ENCODE assay signal across 7 cellular contexts in the genomic region with DNA sequence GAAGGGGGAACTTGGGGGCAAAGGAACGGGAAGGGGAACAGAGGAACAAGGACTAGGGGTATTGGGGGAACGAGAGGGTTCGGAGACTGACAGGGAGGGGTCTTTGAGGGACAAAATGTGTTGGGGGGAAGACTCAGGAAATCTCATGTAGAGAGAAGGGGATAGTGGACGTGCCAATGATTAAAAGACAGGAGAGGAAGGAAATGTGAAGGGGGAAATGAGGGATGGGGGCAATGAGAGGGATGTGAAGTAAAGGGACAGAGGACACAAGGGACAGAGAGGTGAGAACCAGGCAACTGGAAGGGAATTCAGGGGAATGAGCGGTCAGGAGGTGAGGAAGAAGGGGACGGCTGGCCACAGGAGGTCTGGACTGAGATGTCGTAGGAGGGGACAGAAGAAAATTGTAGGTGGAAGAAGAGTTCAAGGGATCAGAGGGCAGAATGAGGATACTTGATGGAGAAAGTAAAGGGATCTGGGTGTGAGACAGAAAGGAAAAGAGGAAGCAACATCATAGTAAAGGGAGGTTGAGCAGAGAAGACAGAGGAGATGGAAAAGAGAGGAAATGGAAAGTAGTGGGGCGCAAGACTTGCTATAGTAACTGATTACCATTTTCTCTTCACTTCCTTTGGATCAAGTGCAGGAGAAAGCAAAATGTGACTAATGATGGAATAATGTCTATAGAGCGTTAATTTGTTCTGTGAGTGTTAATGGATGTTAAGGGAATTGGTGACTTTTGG. TPM values are rescaled to one million over a fixed set of nuclear protein-coding genes. Genes with fewer than 3 reads are reported as not detected.
DNase-seq lines count a peak whose midpoint lies in the region; ATAC-seq and TF ChIP-seq lines count a peak whose summit lies in the region.

No MANE protein-coding gene starts in this region.

- POLR2A ChIA-PET in PC-3 (lab: Charles Lee; ENCODE audit: unreplicated experiment), result no interaction called here

- H3K9me2 ChIP-seq in PC-3 (replicated peaks; ENCODE audit: low read length) (no peaks in the 10 kb centered on the region), neural cell (ENCODE audit: insufficient read depth, low read length) (no peaks in the 10 kb centered on the region)

- H2AFZ ChIP-seq in PC-3 (ENCODE audit: low read length), result peak overlapping the region; percentile 97
- peak overlapping the region; percentile 78 for H2AFZ ChIP-seq in neural cell (ENCODE audit: low read depth, low read length)

- TF ChIP-seq RAD21 in neural cell (conservative IDR thresholded peaks at IDR 0.05), result peak; percentile 20

- peaks cover 39% of the 10 kb centered on the region for H3K4me1 ChIP-seq in PC-3 (ENCODE audit: insufficient read depth, low read length)

- no peaks in the 10 kb centered on the region for H3F3A ChIP-seq in PC-3 (ENCODE audit: low read length, unreplicated experiment)
- peaks cover 3% of the 10 kb centered on the region for H3F3A ChIP-seq in neural cell (ENCODE audit: insufficient read depth, low read length, poor library complexity, severe bottlenecking)

- TF ChIP-seq CTCF in PC-3 (conservative IDR thresholded peaks at IDR 0.05; ENCODE audit: low read depth, low read length) (no peak), dorsolateral prefrontal cortex (IDR thresholded peaks at IDR 0.05 in 54 of 56, conservative IDR thresholded peaks at IDR 0.05 in 2 of 56; ENCODE audit: low read depth in 1 of 56, partially characterized antibody in 56 of 56) (no peak), neural cell (IDR thresholded peaks at IDR 0.05; ENCODE audit: poor library complexity, severe bottlenecking) (no peak)

- H3K9ac ChIP-seq in PC-3 (ENCODE audit: low read length) (peak overlapping the region; percentile 68), neural cell (ENCODE audit: low read length) (peak overlapping the region; percentile 86)

- no peaks in the 10 kb centered on the region for H4K20me1 ChIP-seq in PC-3 (ENCODE audit: low read length)
- no peaks in the 10 kb centered on the region for H4K20me1 ChIP-seq in neural cell (ENCODE audit: insufficient read depth)

- ATAC-seq in PC-3 (no peak), GM19395 (IDR thresholded peaks at IDR 0.05; ENCODE audit: unreplicated experiment) (no peak), HG02852 (IDR thresholded peaks at IDR 0.05; ENCODE audit: unreplicated experiment) (no peak), GM18870 (IDR thresholded peaks at IDR 0.05; ENCODE audit: unreplicated experiment) (no peak)

- peak overlapping the region; percentile 95 for H3K4me2 ChIP-seq in PC-3 (ENCODE audit: low read length)
- H3K4me2 ChIP-seq in neural cell (ENCODE audit: low read length), result peak overlapping the region; percentile 62

- H3K36me3 ChIP-seq in H7 (replicated peaks; ENCODE audit: control insufficient read depth, insufficient read depth, low read length) (no peaks in the 10 kb centered on the region), PC-3 (ENCODE audit: low read depth, low read length) (no peaks in the 10 kb centered on the region), neural cell (ENCODE audit: insufficient read depth, low read length) (no peaks in the 10 kb centered on the region)

- no peaks in the 10 kb centered on the region for H3K9me3 ChIP-seq in PC-3 (ENCODE audit: low read length)
- H3K9me3 ChIP-seq in neural cell (ENCODE audit: low read length), result no peaks in the 10 kb centered on the region

- no peak overlapping the region for H3K27ac ChIP-seq in PC-3 (ENCODE audit: low read length)
- peak overlapping the region in 33 of 59 donors; percentile 7 to 92 (median 75) for H3K27ac ChIP-seq in dorsolateral prefrontal cortex
- peak overlapping the region; percentile 88 for H3K27ac ChIP-seq in neural cell (ENCODE audit: low read length)

- no peak for TF ChIP-seq EP300 in neural cell (conservative IDR thresholded peaks at IDR 0.05; ENCODE audit: poor library complexity, severe bottlenecking)

- DNase-seq in H7 (peak; percentile 44), PC-3 (no peak), dorsolateral prefrontal cortex (no peak)

- peaks cover 50% of the 10 kb centered on the region for H3K79me2 ChIP-seq in PC-3 (ENCODE audit: low read length)
- peaks cover 56% of the 10 kb centered on the region for H3K79me2 ChIP-seq in neural cell (replicated peaks; ENCODE audit: insufficient read depth, low read length)

- H3K4me3 ChIP-seq in H7 (ENCODE audit: insufficient read depth, low read depth, low read length) (peak overlapping the region; percentile 72), PC-3 (ENCODE audit: low read length) (peak overlapping the region; percentile 89), dorsolateral prefrontal cortex (peak overlapping the region; percentile 41 to 87 (median 75)), neural cell (ENCODE audit: low read length) (peak overlapping the region; percentile 72)

- intact Hi-C loops in PC-3 (cut with micrococcal nuclease), result loop anchor here (1.0 to 10.0 kb wide), 3 partner anchors 33 to 87 kb away; a partner anchor contains a TSS
- intact Hi-C loops in dorsolateral prefrontal cortex (cut with DNase I), result loop anchor here (2.0 to 10.0 kb wide), 5 partner anchors 33 to 215 kb away; a partner anchor contains a TSS

- CTCF ChIA-PET in PC-3 (lab: Charles Lee), result no interaction called here

- BruUV-seq in PC-3 (replicated peaks; lab: Mats Ljungman, UMichigan), result no TSS peak

- H3K27me3 ChIP-seq in H7 (ENCODE audit: control insufficient read depth, insufficient read depth, low read length), result no peaks in the 10 kb centered on the region
- no peaks in the 10 kb centered on the region for H3K27me3 ChIP-seq in PC-3 (ENCODE audit: low read length)
- no peaks in the 10 kb centered on the region for H3K27me3 ChIP-seq in dorsolateral prefrontal cortex
- no peaks in the 10 kb centered on the region for H3K27me3 ChIP-seq in neural cell (ENCODE audit: insufficient read depth, low read depth, low read length)

TF ChIP-seq in neural cell, 6 proteins besides CTCF, POLR2A, EP300 and RAD21:
- peak; percentile 17 for TF ChIP-seq POLR2AphosphoS5 (IDR thresholded peaks at IDR 0.05)
- TF ChIP-seq EZH2 (IDR thresholded peaks at IDR 0.05; ENCODE audit: borderline replicate concordance, insufficient read depth, low read length, poor library complexity, severe bottlenecking), result no peak
- TF ChIP-seq, protein P1, sequence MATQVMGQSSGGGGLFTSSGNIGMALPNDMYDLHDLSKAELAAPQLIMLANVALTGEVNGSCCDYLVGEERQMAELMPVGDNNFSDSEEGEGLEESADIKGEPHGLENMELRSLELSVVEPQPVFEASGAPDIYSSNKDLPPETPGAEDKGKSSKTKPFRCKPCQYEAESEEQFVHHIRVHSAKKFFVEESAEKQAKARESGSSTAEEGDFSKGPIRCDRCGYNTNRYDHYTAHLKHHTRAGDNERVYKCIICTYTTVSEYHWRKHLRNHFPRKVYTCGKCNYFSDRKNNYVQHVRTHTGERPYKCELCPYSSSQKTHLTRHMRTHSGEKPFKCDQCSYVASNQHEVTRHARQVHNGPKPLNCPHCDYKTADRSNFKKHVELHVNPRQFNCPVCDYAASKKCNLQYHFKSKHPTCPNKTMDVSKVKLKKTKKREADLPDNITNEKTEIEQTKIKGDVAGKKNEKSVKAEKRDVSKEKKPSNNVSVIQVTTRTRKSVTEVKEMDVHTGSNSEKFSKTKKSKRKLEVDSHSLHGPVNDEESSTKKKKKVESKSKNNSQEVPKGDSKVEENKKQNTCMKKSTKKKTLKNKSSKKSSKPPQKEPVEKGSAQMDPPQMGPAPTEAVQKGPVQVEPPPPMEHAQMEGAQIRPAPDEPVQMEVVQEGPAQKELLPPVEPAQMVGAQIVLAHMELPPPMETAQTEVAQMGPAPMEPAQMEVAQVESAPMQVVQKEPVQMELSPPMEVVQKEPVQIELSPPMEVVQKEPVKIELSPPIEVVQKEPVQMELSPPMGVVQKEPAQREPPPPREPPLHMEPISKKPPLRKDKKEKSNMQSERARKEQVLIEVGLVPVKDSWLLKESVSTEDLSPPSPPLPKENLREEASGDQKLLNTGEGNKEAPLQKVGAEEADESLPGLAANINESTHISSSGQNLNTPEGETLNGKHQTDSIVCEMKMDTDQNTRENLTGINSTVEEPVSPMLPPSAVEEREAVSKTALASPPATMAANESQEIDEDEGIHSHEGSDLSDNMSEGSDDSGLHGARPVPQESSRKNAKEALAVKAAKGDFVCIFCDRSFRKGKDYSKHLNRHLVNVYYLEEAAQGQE (IDR thresholded peaks at IDR 0.05; ENCODE audit: borderline replicate concordance), result no peak
- TF ChIP-seq TAF1 (IDR thresholded peaks at IDR 0.05; ENCODE audit: low read depth), result no peak

RNA-seq across cellular contexts. Expression of a gene that starts 0.7 kb away (rescaled TPM):
- 27.2 and 31.2 TPM in 2 replicates for total RNA-seq in H7 (2014; rRNA removed; shearing (Covaris generic))
- total RNA-seq in PC-3 (2014; rRNA removed), result 6.2 and 8.5 TPM in 2 replicates
- total RNA-seq in dorsolateral prefrontal cortex, result 10 to 100 TPM; 22.5 to 54.3 (median 36.0) TPM
- 68.3 and 87.1 TPM in 2 replicates for polyA plus RNA-seq in neural cell
- 126 and 146 TPM in 2 replicates for polyA minus RNA-seq in neural cell

RNA-seq across cellular contexts. Expression of a gene that starts 32.8 kb away (rescaled TPM):
- 26.9 and 29.0 TPM in 2 replicates for total RNA-seq in H7 (2014; rRNA removed; shearing (Covaris generic))
- total RNA-seq in PC-3 (2014; rRNA removed) (33.9 and 48.5 TPM in 2 replicates), dorsolateral prefrontal cortex (10 to 100 TPM; 35.0 to 86.0 (median 57.2) TPM)
- 58.2 and 70.0 TPM in 2 replicates for polyA plus RNA-seq in neural cell
- polyA minus RNA-seq in neural cell, result 20.2 and 20.7 TPM in 2 replicates
